ENCODE assay signal across 8 cellular contexts in genomic region chr18:9137168-9138066, GRCh38. TPM values are rescaled to one million over a fixed set of nuclear protein-coding genes. Genes with fewer than 3 reads are reported as not detected.
A peak's percentile ranks its signal among the peaks of the same experiment; 100 is the strongest.
DNase-seq lines count a peak whose midpoint lies in the region; ATAC-seq, FAIRE-seq and TF ChIP-seq lines count a peak whose summit lies in the region.

No MANE protein-coding gene starts in this region.

- H3K9me2 ChIP-seq in hepatocyte (replicated peaks; ENCODE audit: insufficient read depth) = no peaks in the 10 kb centered on the region

- H3K4me1 Mint-ChIP-seq in astrocyte (ENCODE audit: low read depth, unreplicated experiment) = peaks cover 31% of the 10 kb centered on the region

- H2AFZ ChIP-seq in astrocyte (ENCODE audit: low read depth, low read length) = peak overlapping the region; percentile 49
- peak overlapping the region; percentile 79 for H2AFZ ChIP-seq in hepatocyte

- H4K20me1 ChIP-seq in astrocyte (ENCODE audit: insufficient read depth, low read length) (peaks cover 36% of the 10 kb centered on the region), hepatocyte (ENCODE audit: insufficient read depth, poor library complexity, severe bottlenecking) (peaks cover 46% of the 10 kb centered on the region)

- TF ChIP-seq CTCF in GM13976 (IDR thresholded peaks at IDR 0.05; ENCODE audit: borderline replicate concordance, control extremely low read depth, extremely low read depth, insufficient read depth, missing control alignments) = no peak
- no peak for TF ChIP-seq CTCF in astrocyte (IDR thresholded peaks at IDR 0.05; ENCODE audit: insufficient read depth, low read depth, low read length)
- no peak for TF ChIP-seq CTCF in hepatocyte (IDR thresholded peaks at IDR 0.05; ENCODE audit: poor library complexity)

- peak overlapping the region; percentile 91 for H3K9ac ChIP-seq in astrocyte (ENCODE audit: low read length)

- FAIRE-seq in astrocyte (lab: Jason Lieb, UNC) = no peak

- in situ Hi-C loops in GM13976 (cut with MboI; ENCODE audit: low sequenced_read_pairs, unreplicated experiment) = no loop called here

- H3K27me3 Mint-ChIP-seq in astrocyte (ENCODE audit: low read depth, unreplicated experiment) = no peaks in the 10 kb centered on the region

- ATAC-seq in HG02623 (IDR thresholded peaks at IDR 0.05; ENCODE audit: unreplicated experiment) = peak; percentile 27
- peak; percentile 28 for ATAC-seq in sciatic nerve

- H3K9me3 Mint-ChIP-seq in astrocyte (ENCODE audit: unreplicated experiment) = no peaks in the 10 kb centered on the region

- H3K27me3 ChIP-seq in astrocyte (ENCODE audit: insufficient read depth, low read length) (no peaks in the 10 kb centered on the region), hepatocyte (no peaks in the 10 kb centered on the region)

- intact Hi-C loops in sciatic nerve (cut with DNase I) = no loop called here

- H3K4me2 ChIP-seq in astrocyte (ENCODE audit: low read length) (peak overlapping the region; percentile 96), hepatocyte (peak overlapping the region; percentile 89)

- peak; percentile 84 for DNase-seq in GM13976 (ENCODE audit: low spot score)
- DNase-seq in NCI-H1092 (lab: John Stamatoyannopoulos, UW) = peak; percentile 55
- DNase-seq in T-helper 2 cell = peak; percentile 53 to 92 (median 68)
- peak; percentile 90 for DNase-seq in astrocyte (ENCODE audit: low read depth)
- DNase-seq in hepatocyte (ENCODE audit: low spot score) = peak; percentile 91
- DNase-seq in sciatic nerve (ENCODE audit: low spot score) = peak; percentile 78
- DNase-seq in GOT3 (lab: John Stamatoyannopoulos, UW) = no peak

- H3K4me1 ChIP-seq in astrocyte (ENCODE audit: insufficient read depth, low read length) = peaks cover 18% of the 10 kb centered on the region
- peaks cover 14% of the 10 kb centered on the region for H3K4me1 ChIP-seq in hepatocyte (ENCODE audit: insufficient read depth)

- peak overlapping the region; percentile 97 for H3K4me3 Mint-ChIP-seq in astrocyte (ENCODE audit: unreplicated experiment)

- H3K27ac ChIP-seq in astrocyte (ENCODE audit: low read depth, low read length) (peak overlapping the region; percentile 96), hepatocyte (peak overlapping the region; percentile 99)

- H3K9me3 ChIP-seq in astrocyte (ENCODE audit: insufficient read depth, low read depth, low read length) = no peaks in the 10 kb centered on the region
- H3K9me3 ChIP-seq in hepatocyte (ENCODE audit: low read depth) = no peaks in the 10 kb centered on the region

- H3K36me3 Mint-ChIP-seq in astrocyte (ENCODE audit: low read depth, unreplicated experiment) = peaks cover 2% of the 10 kb centered on the region

- peaks cover 6% of the 10 kb centered on the region for H3K36me3 ChIP-seq in astrocyte (ENCODE audit: insufficient read depth, low read length)
- H3K36me3 ChIP-seq in hepatocyte (replicated peaks; ENCODE audit: insufficient read depth, low read depth) = no peaks in the 10 kb centered on the region

- H3K27ac Mint-ChIP-seq in astrocyte (ENCODE audit: unreplicated experiment) = peak overlapping the region; percentile 95

- H3K79me2 ChIP-seq in astrocyte (ENCODE audit: insufficient read depth, low read length) = peaks cover 47% of the 10 kb centered on the region
- H3K79me2 ChIP-seq in hepatocyte = peaks cover 69% of the 10 kb centered on the region

- 3% methylated on average over 34 of the region's 95 CpGs for WGBS in hepatocyte (ENCODE audit: low lambda C conversion rate, missing lambda C conversion rate)

- H3K4me3 ChIP-seq in astrocyte (ENCODE audit: insufficient read depth, low read depth, low read length) = peak overlapping the region; percentile 87
- H3K4me3 ChIP-seq in hepatocyte = peak overlapping the region; percentile 91

RNA-seq across cellular contexts. Expression of gene ANKRD12, which starts 0.8 kb away (rescaled TPM):
- total RNA-seq in astrocyte (24.4 and 28.1 TPM in 2 replicates), hepatocyte (28.5 and 29.2 TPM in 2 replicates), sciatic nerve (164 TPM)
- 34.3 and 39.7 TPM in 2 replicates for polyA plus RNA-seq in hepatocyte

RNA-seq across cellular contexts. Expression of gene NDUFV2, which starts 34.9 kb away (rescaled TPM):
- total RNA-seq in astrocyte = 120 and 128 TPM in 2 replicates
- 170 and 178 TPM in 2 replicates for total RNA-seq in hepatocyte
- 233 and 238 TPM in 2 replicates for polyA plus RNA-seq in hepatocyte
- total RNA-seq in sciatic nerve = 87.7 TPM
